ENCODE assay signal across 8 cellular contexts in genomic region chr7:74452748-74453320, GRCh38. TPM values are rescaled to one million over a fixed set of nuclear protein-coding genes. Genes with fewer than 3 reads are reported as not detected.
DNase-seq lines count a peak whose midpoint lies in the region; ATAC-seq, FAIRE-seq and TF ChIP-seq lines count a peak whose summit lies in the region.

No MANE protein-coding gene starts in this region.

- peak overlapping the region; percentile 64 to 77 for H3K4me3 Mint-ChIP-seq in H9
- H3K4me3 Mint-ChIP-seq in dendritic cell treated with granulocyte-macrophage colony-stimulating factor and Interleukin-4, amounts not matched to agents 40 ng/mL and 50 ng/mL, for 4 days, result peak overlapping the region; percentile 65

- no peak overlapping the region for H4K8ac ChIP-seq in H9 (replicated peaks; ENCODE audit: insufficient read length, low read depth, low read length)

- H3K4me1 ChIP-seq in H9 (ENCODE audit: insufficient read depth, low read length), result no peaks in the 10 kb centered on the region; the same call in 1 of the 2 replicates
- peaks cover 18% of the 10 kb centered on the region in 2 donors for H3K4me1 ChIP-seq in mucosa of rectum (ENCODE audit: control insufficient read depth in 2 of 2, insufficient read depth in 2 of 2, low read length in 2 of 2)
- peaks cover 18% of the 10 kb centered on the region for H3K4me1 ChIP-seq in upper lobe of right lung

- H3K27ac ChIP-seq in H9 (ENCODE audit: insufficient read length, low read depth, low read length) (no peak overlapping the region), mucosa of rectum (ENCODE audit: low read depth in 2 of 2, low read length in 2 of 2) (peak overlapping the region; percentile 53 to 67), upper lobe of right lung (peak overlapping the region; percentile 53)

- no peak overlapping the region for H3K23ac ChIP-seq in H9 (ENCODE audit: insufficient read length, low read depth, low read length)

- peak overlapping the region in 2 of 3 experiments; percentile 16 to 53; a peak in 1 of 7 replicates for H3K27ac Mint-ChIP-seq in H9
- H3K27ac Mint-ChIP-seq in dendritic cell treated with granulocyte-macrophage colony-stimulating factor and Interleukin-4, amounts not matched to agents 40 ng/mL and 50 ng/mL, for 4 days, result peak overlapping the region; percentile 74

- peak overlapping the region; percentile 58; the same call in 1 of the 2 replicates for H3K14ac ChIP-seq in H9 (ENCODE audit: insufficient read depth, low read length)

- peak overlapping the region; percentile 48 to 54 for H3K4me3 ChIP-seq in mucosa of rectum (ENCODE audit: low read length in 2 of 2)
- H3K4me3 ChIP-seq in upper lobe of right lung, result peak overlapping the region; percentile 65

- FAIRE-seq in GM12891 (lab: Jason Lieb, UNC), result no peak

- no peak overlapping the region for H2AK5ac ChIP-seq in H9 (ENCODE audit: insufficient read length, low read length)

- H3K18ac ChIP-seq in H9 (ENCODE audit: insufficient read length, low read depth, low read length), result peak overlapping the region; percentile 66

- H3K9ac ChIP-seq in H9 (ENCODE audit: extremely low read depth, insufficient read length, low read length) (no peak overlapping the region), mucosa of rectum (ENCODE audit: low read depth in 1 of 2, low read length in 2 of 2) (peak overlapping the region in 1 of 2 donors; percentile 38)

- no peak overlapping the region for H3K4ac ChIP-seq in H9 (ENCODE audit: low read depth, low read length)

- no peak overlapping the region for H2AFZ ChIP-seq in H9 (ENCODE audit: low read length)

- H3K79me1 ChIP-seq in H9 (ENCODE audit: insufficient read depth, low read depth, low read length, poor library complexity, severe bottlenecking), result peaks cover 2% of the 10 kb centered on the region

- DNase-seq in H9, result no peak
- peak; percentile 16 for DNase-seq in T-helper 22 cell (ENCODE audit: low read depth)
- DNase-seq in upper lobe of right lung, result no peak
- no peak for DNase-seq in mucosa of gallbladder (ENCODE audit: low spot score)
- no peak for DNase-seq in GM12891 (ENCODE audit: insufficient read length, low spot score)

- no peak overlapping the region for H4K91ac ChIP-seq in H9 (ENCODE audit: insufficient read length, low read depth, low read length)

- H3K9me3 Mint-ChIP-seq in H9, result peaks cover 0 to 6% of the 10 kb centered on the region in 2 experiments; a peak in 3 of 5 replicates
- no peaks in the 10 kb centered on the region for H3K9me3 Mint-ChIP-seq in dendritic cell treated with granulocyte-macrophage colony-stimulating factor and Interleukin-4, amounts not matched to agents 40 ng/mL and 50 ng/mL, for 4 days

- no CpG with 5 or more reads among the region's 15 CpGs for WGBS in H9 (ENCODE audit: extremely low coverage, insufficient read length, low lambda C conversion rate)

- TF ChIP-seq POLR2A in GM12891 (IDR thresholded peaks at IDR 0.05; ENCODE audit: low read depth, low read length), result no peak

- H2BK12ac ChIP-seq in H9 (ENCODE audit: insufficient read length, low read depth, low read length), result no peak overlapping the region

- H3K56ac ChIP-seq in H9 (ENCODE audit: insufficient read length, low read depth, low read length), result no peak overlapping the region

- no peak overlapping the region for H2BK15ac ChIP-seq in H9 (ENCODE audit: low read depth, low read length)

- no peaks in the 10 kb centered on the region for H3K23me2 ChIP-seq in H9 (ENCODE audit: insufficient read length, low read depth, low read length, poor library complexity, severe bottlenecking)

- H3K27me3 Mint-ChIP-seq in H9 (ENCODE audit: low read depth), result peaks cover 3% of the 10 kb centered on the region
- H3K27me3 Mint-ChIP-seq in dendritic cell treated with granulocyte-macrophage colony-stimulating factor and Interleukin-4, amounts not matched to agents 40 ng/mL and 50 ng/mL, for 4 days, result peaks cover 59% of the 10 kb centered on the region

- no peaks in the 10 kb centered on the region for H3K36me3 ChIP-seq in mucosa of rectum (ENCODE audit: control insufficient read depth in 2 of 2, insufficient read depth in 2 of 2, low read length in 2 of 2)
- no peaks in the 10 kb centered on the region for H3K36me3 ChIP-seq in upper lobe of right lung

- peak overlapping the region; percentile 44 for H3K4me2 ChIP-seq in H9 (ENCODE audit: insufficient read depth, insufficient read length, low read length)

- H4K20me1 ChIP-seq in H9 (ENCODE audit: control insufficient read depth, insufficient read depth, insufficient read length), result no peaks in the 10 kb centered on the region

- H3K9me3 ChIP-seq in H9 (ENCODE audit: control insufficient read depth, low read depth, low read length) (no peaks in the 10 kb centered on the region), mucosa of rectum (ENCODE audit: control insufficient read depth in 2 of 2, low read length in 2 of 2) (no peaks in the 10 kb centered on the region), upper lobe of right lung (no peaks in the 10 kb centered on the region)

- H3T11ph ChIP-seq in H9 (ENCODE audit: low read length), result no peak overlapping the region

- intact Hi-C loops in dendritic cell treated with granulocyte-macrophage colony-stimulating factor and Interleukin-4, amounts not matched to agents 40 ng/mL and 50 ng/mL, for 4 days (cut with micrococcal nuclease), result no loop called here
- intact Hi-C loops in upper lobe of right lung (cut with DNase I), result loop anchor here (10.0 kb wide), 1 partner anchor 112 kb away; no protein-coding TSS in a partner anchor

- ATAC-seq in upper lobe of right lung (peak; percentile 4), HG03280 (IDR thresholded peaks at IDR 0.05; ENCODE audit: unreplicated experiment) (no peak)

- H4K5ac ChIP-seq in H9 (ENCODE audit: insufficient read length, low read depth, low read length), result no peak overlapping the region

- TF ChIP-seq CTCF in H9 (conservative IDR thresholded peaks at IDR 0.05) (no peak), upper lobe of right lung (IDR thresholded peaks at IDR 0.05) (no peak)

- no peak overlapping the region for H2BK5ac ChIP-seq in H9 (ENCODE audit: insufficient read length, low read length)

- no peak overlapping the region for H2BK20ac ChIP-seq in H9 (ENCODE audit: low read depth, low read length, poor library complexity, severe bottlenecking)

- peaks cover 15 to 19% of the 10 kb centered on the region in 2 experiments for H3K4me1 Mint-ChIP-seq in H9
- H3K4me1 Mint-ChIP-seq in dendritic cell treated with granulocyte-macrophage colony-stimulating factor and Interleukin-4, amounts not matched to agents 40 ng/mL and 50 ng/mL, for 4 days (ENCODE audit: low read depth), result peaks cover 42% of the 10 kb centered on the region

- H2BK120ac ChIP-seq in H9 (ENCODE audit: low read depth, low read length, poor library complexity, severe bottlenecking), result no peak overlapping the region

- peaks cover 7% of the 10 kb centered on the region; the same call in 1 of the 2 replicates for H3K79me2 ChIP-seq in H9 (ENCODE audit: insufficient read depth, low read length)

- H3K27me3 ChIP-seq in H9 (ENCODE audit: insufficient read depth, low read length) (no peaks in the 10 kb centered on the region), mucosa of rectum (ENCODE audit: control insufficient read depth in 2 of 2, insufficient read depth in 2 of 2, low read length in 2 of 2) (no peaks in the 10 kb centered on the region), upper lobe of right lung (no peaks in the 10 kb centered on the region)

- H3K36me3 Mint-ChIP-seq in H9 (ENCODE audit: insufficient read depth in 1 of 3, low read depth in 3 of 3), result peaks cover 2 to 10% (median 6%) of the 10 kb centered on the region in 3 experiments; a peak in 5 of 7 replicates
- no peaks in the 10 kb centered on the region for H3K36me3 Mint-ChIP-seq in dendritic cell treated with granulocyte-macrophage colony-stimulating factor and Interleukin-4, amounts not matched to agents 40 ng/mL and 50 ng/mL, for 4 days (ENCODE audit: low read depth)

TF ChIP-seq in GM12891, 5 proteins besides CTCF, POLR2A, EP300 and RAD21:
- no peak for TF ChIP-seq TAF1 (IDR thresholded peaks at IDR 0.05; ENCODE audit: low read depth, low read length)
- no peak for TF ChIP-seq SPI1 (IDR thresholded peaks at IDR 0.05; ENCODE audit: low read depth, low read length)
- no peak for TF ChIP-seq PAX5 (IDR thresholded peaks at IDR 0.05; ENCODE audit: insufficient read depth, low read length, severe bottlenecking)
- no peak for TF ChIP-seq POLR2AphosphoS5 (IDR thresholded peaks at IDR 0.05; ENCODE audit: low read depth, low read length)
- TF ChIP-seq POU2F2 (IDR thresholded peaks at IDR 0.05; ENCODE audit: low read depth, low read length), result no peak

RNA-seq across cellular contexts. Expression of gene GTF2IRD1, which starts 0.9 kb away (rescaled TPM):
- total RNA-seq in H9 (2021), result 34.3 and 39.9 TPM in 2 replicates
- 30.5 TPM for total RNA-seq in upper lobe of right lung
- 28.9 TPM for total RNA-seq in mucosa of gallbladder
- polyA plus RNA-seq in GM12891 (2012; ENCODE audit: low read depth, missing spikeins), result 4.8 TPM
